In the genomic region with DNA sequence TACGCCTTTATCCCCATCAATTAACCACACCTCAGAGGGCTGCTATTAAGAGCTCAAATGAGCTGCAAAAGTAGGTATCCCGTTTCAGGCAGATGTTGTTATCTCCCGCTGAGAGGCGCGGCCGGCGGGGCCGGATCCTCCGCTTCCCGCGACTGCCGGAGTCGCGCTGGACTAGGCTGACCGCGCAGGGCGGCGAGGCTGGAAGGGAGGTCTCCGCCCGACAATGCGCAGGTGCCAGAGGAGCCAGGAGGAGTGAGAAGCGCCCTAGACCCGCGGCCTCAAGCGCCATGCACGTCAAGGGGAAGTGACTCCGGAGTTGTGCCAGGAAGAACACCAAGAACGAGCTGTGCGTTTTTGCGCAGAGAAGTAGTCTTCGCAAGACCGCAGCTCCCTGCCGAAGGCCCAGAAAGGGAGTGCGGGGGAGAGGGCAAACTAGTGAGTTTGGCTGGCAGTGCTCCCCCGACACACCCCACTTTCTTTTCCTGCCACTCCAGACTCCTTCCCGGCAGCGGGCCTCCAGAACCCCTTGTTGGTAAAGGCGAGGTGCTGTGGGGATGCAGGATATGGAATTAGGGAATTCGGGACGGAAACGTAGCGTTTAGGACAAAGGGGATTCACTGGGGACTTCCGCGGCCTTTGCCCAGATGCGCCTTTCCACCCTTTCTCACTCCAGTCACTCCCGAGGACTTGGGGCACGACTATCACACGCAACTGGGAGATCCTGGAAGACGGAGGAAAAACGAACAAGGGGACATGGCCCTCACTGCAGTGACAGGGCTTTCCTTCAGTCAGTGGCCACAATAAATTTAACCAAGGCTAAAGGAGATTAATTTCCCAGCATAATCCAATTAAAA, we compare ENCODE assay signal across 10 cellular contexts. TPM values are rescaled to one million over a fixed set of nuclear protein-coding genes. Genes with fewer than 3 reads are reported as not detected.
DNase-seq lines count a peak whose midpoint lies in the region; ATAC-seq, FAIRE-seq and TF ChIP-seq lines count a peak whose summit lies in the region.
"Had no signal": no experiment of that assay in that cellular context is flagged by ENCODE, and none has a peak within 500 bp of the region (broad histone marks: within the 10 kb centered on the region; RNA-seq: fewer than 3 reads in every experiment).

No MANE protein-coding gene starts in this region.

- POLR2A ChIA-PET in GM12878 (lab: Charles Lee): no interaction called here

- no peak for TF ChIP-seq EP300 in GM12878 (IDR thresholded peaks at IDR 0.05; ENCODE audit: borderline replicate concordance in 1 of 2, control insufficient read depth in 1 of 2, low read depth in 2 of 2, low read length in 2 of 2)
- TF ChIP-seq EP300 in suprapubic skin (IDR thresholded peaks at IDR 0.05): no peak

- ATAC-seq in GM12878: no peak; the same call in 2 of the 3 replicates
- no peak for ATAC-seq in HG03095 (IDR thresholded peaks at IDR 0.05; ENCODE audit: unreplicated experiment)
- ATAC-seq in HG03139 (IDR thresholded peaks at IDR 0.05; ENCODE audit: unreplicated experiment): no peak
- ATAC-seq: stimulated activated memory B cell treated with anti-CD40 and anti-IgM and Interleukin-4, amounts not matched to agents 10 μg/mL and 1 μg/mL and 100 μg/mL, for 72 hours had no signal

- 38% methylated on average over 38 of the region's 50 CpGs for WGBS in GM12878 (ENCODE audit: insufficient coverage, insufficient replicate concordance, low lambda C conversion rate, missing lambda C conversion rate)
- 17% methylated on average over 49 of the region's 50 CpGs for WGBS in suprapubic skin

- in situ Hi-C loops in GM12878 (cut with MboI): no loop called here

- H3K4me1 ChIP-seq in GM12878 (ENCODE audit: control insufficient read depth, insufficient read depth, low read length): no peaks in the 10 kb centered on the region
- peaks cover 23% of the 10 kb centered on the region for H3K4me1 ChIP-seq in suprapubic skin

- FAIRE-seq in GM12878 (lab: Jason Lieb, UNC): no peak
- FAIRE-seq: GM18507 had no signal

- TF ChIP-seq POLR2A in GM12878 (IDR thresholded peaks at IDR 0.05; ENCODE audit: low read depth, low read length) (no peak), suprapubic skin (IDR thresholded peaks at IDR 0.05) (no peak)

- H3K4me2 ChIP-seq in GM12878 (ENCODE audit: control insufficient read depth, insufficient read depth): no peak overlapping the region; the same call in 1 of the 2 replicates

- no peaks in the 10 kb centered on the region for H3K79me2 ChIP-seq in GM12878 (ENCODE audit: control insufficient read depth, insufficient read depth, low read length)

- RAD21 ChIA-PET in GM12878 (lab: Charles Lee; ENCODE audit: unreplicated experiment): no interaction called here

- no TSS peak for BruUV-seq in GM12878 (replicated peaks; lab: Mats Ljungman, UMichigan)

- no peak overlapping the region for H3K27ac ChIP-seq in GM12878 (ENCODE audit: control insufficient read depth, insufficient read depth)
- no peak overlapping the region for H3K27ac ChIP-seq in suprapubic skin

- H3K27me3 ChIP-seq in GM12878 (replicated peaks in 1 of 2; ENCODE audit: control insufficient read depth in 2 of 2, insufficient read depth in 2 of 2, low read length in 1 of 2): peaks cover 15 to 31% of the 10 kb centered on the region in 2 experiments
- peaks cover 2% of the 10 kb centered on the region for H3K27me3 ChIP-seq in kidney epithelial cell (ENCODE audit: control insufficient read depth, insufficient read depth, low read length)
- H3K27me3 ChIP-seq in suprapubic skin: peaks cover 89% of the 10 kb centered on the region

- TF ChIP-seq RAD21 in GM12878 (IDR thresholded peaks at IDR 0.05; ENCODE audit: insufficient read depth, low read depth, low read length): no peak

- H3K9ac ChIP-seq in GM12878 (ENCODE audit: control insufficient read depth, insufficient read depth, low read length): no peak overlapping the region

- intact Hi-C loops in GM12878 (cut with micrococcal nuclease; ENCODE audit: unreplicated experiment) (no loop called here), head of caudate nucleus (cut with DNase I) (no loop called here)

- TF ChIP-seq CTCF in GM12878 (IDR thresholded peaks at IDR 0.05 in 2 of 3, conservative IDR thresholded peaks at IDR 0.05 in 1 of 3; ENCODE audit: control insufficient read depth in 2 of 3, extremely low read depth in 1 of 3, insufficient read depth in 1 of 3, low read depth in 3 of 3, low read length in 3 of 3) (no peak), kidney epithelial cell (IDR thresholded peaks at IDR 0.05; ENCODE audit: insufficient read depth, low read length, poor library complexity, severe bottlenecking) (no peak), suprapubic skin (IDR thresholded peaks at IDR 0.05) (no peak)

- SMC1A ChIA-PET in GM12878 (lab: Charles Lee; ENCODE audit: uncharacterized antibody, unreplicated experiment): no interaction called here

- CTCF ChIA-PET in GM12878 (lab: Yijun Ruan, JAX): interaction anchor here (0.6 kb wide), 1 partner anchor 14 kb away, joined by 3 read pairs; no protein-coding TSS in a partner anchor

- H2AFZ ChIP-seq in GM12878 (ENCODE audit: control insufficient read depth, low read depth, low read length): no peak overlapping the region

- H3K36me3 ChIP-seq in GM12878 (ENCODE audit: control insufficient read depth in 2 of 2, insufficient read depth in 2 of 2, low read length in 1 of 2) (no peaks in the 10 kb centered on the region), kidney epithelial cell (ENCODE audit: control insufficient read depth, insufficient read depth, low read length) (no peaks in the 10 kb centered on the region), suprapubic skin (no peaks in the 10 kb centered on the region)

- H3K9me3 ChIP-seq in GM12878 (replicated peaks; ENCODE audit: control insufficient read depth, insufficient read depth, low read length): no peaks in the 10 kb centered on the region; the same call in 1 of the 3 replicates
- no peaks in the 10 kb centered on the region for H3K9me3 ChIP-seq in suprapubic skin

- peak; percentile 58 for DNase-seq in activated effector memory CD4-positive, alpha-beta T cell treated with anti-CD3 and anti-CD28 coated beads, Interleukin-2, amount 50 U/mL, for 16 hours
- DNase-seq in activated effector memory CD4-positive, alpha-beta T cell treated with Interleukin-2 at 50 U/mL for 16 hours: no peak
- DNase-seq in GM12878 (ENCODE audit: low read depth, low spot score) (no peak), kidney epithelial cell (ENCODE audit: low read depth) (no peak), suprapubic skin (ENCODE audit: low spot score in 2 of 2) (no peak), head of caudate nucleus (no peak)

- no peak overlapping the region for H3K4me3 ChIP-seq in GM12878
- peak overlapping the region; percentile 34 for H3K4me3 ChIP-seq in kidney epithelial cell (ENCODE audit: low read depth, low read length)
- H3K4me3 ChIP-seq in suprapubic skin: peak overlapping the region; percentile 26

- H4K20me1 ChIP-seq in GM12878 (ENCODE audit: control insufficient read depth, insufficient read depth): no peaks in the 10 kb centered on the region

TF ChIP-seq in GM12878, 131 proteins besides CTCF, POLR2A, EP300 and RAD21 (continues in another document):
- TF ChIP-seq ZSCAN29 (IDR thresholded peaks at IDR 0.05) (no peak), CBFB (IDR thresholded peaks at IDR 0.05; ENCODE audit: low read depth) (no peak)

RNA-seq across cellular contexts. Expression of a gene that starts 8.0 kb away (rescaled TPM):
- total RNA-seq in GM12878 (2013; cell fraction: nucleolus; rRNA removed): 9.3 and 9.9 TPM in 2 replicates
- total RNA-seq in GM12878 (2014; rRNA removed) (0.38 and 0.85 TPM in 2 replicates), GM12878 (2014; rRNA removed; fragmentation: Illumina TruSeq; extraction: Trizol) (0.18 and 0.27 TPM in 2 replicates), GM12878 (2021) (0.19 and 0.62 TPM in 2 replicates), kidney epithelial cell (5.3 and 9.5 TPM in 2 replicates), suprapubic skin (1 to 10 TPM in 3 of 4 donors, under 1 TPM in 1; 0.76 to 1.4 (median 1.2) TPM)
- not detected for polyA plus RNA-seq in GM12878 (2011; ENCODE audit: low read depth)
- polyA plus RNA-seq in GM12878 (2011; rRNA removed) (0.23 and 0.30 TPM in 2 replicates), GM12878 (2014; fragmentation: Illumina TruSeq; extraction: Trizol) (0.18 TPM in 1 of 2 replicates, not detected in the other), GM12878 (2014; fragmentation: Nextera tagmentation; extraction: Ambion mirVana) (under 1 TPM; 0.26 to 0.31 TPM), GM12878 (2014; rRNA removed) (0.11 and 0.27 TPM in 2 replicates), GM12878 (2016; fragmentation: Nextera tagmentation; extraction: Ambion mirVana) (under 1 TPM; 0.11 to 0.50 TPM)
- 0.10 TPM in 1 of 2 replicates, not detected in the other for polyA plus RNA-seq in GM12878 (2011; cell fraction: cytosol; rRNA removed)
- 0.19 TPM in 1 of 2 replicates, not detected in the other for polyA plus RNA-seq in GM12878 (2011; cell fraction: nucleus; rRNA removed)
- 0.27 TPM in 1 of 2 replicates, not detected in the other for polyA plus RNA-seq in GM12878 (2012)
- 0.07 and 0.21 TPM in 2 replicates for polyA minus RNA-seq in GM12878 (2011; rRNA and poly(A)+ RNA removed)
- not detected in 2 replicates for polyA minus RNA-seq in GM12878 (2011; cell fraction: cytosol; rRNA and poly(A)+ RNA removed)
- 0.38 TPM in 1 of 2 replicates, not detected in the other for polyA minus RNA-seq in GM12878 (2011; cell fraction: nucleus; rRNA and poly(A)+ RNA removed)

RNA-seq across cellular contexts. Expression of a gene that starts 10.0 kb away (rescaled TPM):
- not detected in 2 replicates for total RNA-seq in GM12878 (2013; cell fraction: nucleolus; rRNA removed)
- total RNA-seq in GM12878 (2014; rRNA removed) (0.22 and 0.79 TPM in 2 replicates), GM12878 (2014; rRNA removed; fragmentation: Illumina TruSeq; extraction: Trizol) (not detected in 2 replicates), GM12878 (2021) (0.32 and 0.36 TPM in 2 replicates), kidney epithelial cell (12.8 and 13.2 TPM in 2 replicates), suprapubic skin (1 to 10 TPM in 2 of 4 donors, under 1 TPM in 2; 0.49 to 3.1 (median 1.3) TPM)
- not detected for polyA plus RNA-seq in GM12878 (2011; ENCODE audit: low read depth)
- polyA plus RNA-seq in GM12878 (2011; rRNA removed) (0.06 TPM in 1 of 2 replicates, not detected in the other), GM12878 (2014; fragmentation: Illumina TruSeq; extraction: Trizol) (not detected in 2 replicates), GM12878 (2014; fragmentation: Nextera tagmentation; extraction: Ambion mirVana) (under 1 TPM in 1 of 2 experiments, not detected in 1; 0.04 TPM), GM12878 (2014; rRNA removed) (not detected in 2 replicates), GM12878 (2016; fragmentation: Nextera tagmentation; extraction: Ambion mirVana) (not detected)
- 0.09 and 0.10 TPM in 2 replicates for polyA plus RNA-seq in GM12878 (2011; cell fraction: cytosol; rRNA removed)
- polyA plus RNA-seq in GM12878 (2011; cell fraction: nucleus; rRNA removed): 0.25 and 0.28 TPM in 2 replicates
- not detected in 2 replicates for polyA plus RNA-seq in GM12878 (2012)
- 0.10 TPM in 1 of 2 replicates, not detected in the other for polyA minus RNA-seq in GM12878 (2011; rRNA and poly(A)+ RNA removed)
- 0.94 and 1.1 TPM in 2 replicates for polyA minus RNA-seq in GM12878 (2011; cell fraction: cytosol; rRNA and poly(A)+ RNA removed)
- polyA minus RNA-seq in GM12878 (2011; cell fraction: nucleus; rRNA and poly(A)+ RNA removed): 0.38 TPM in 1 of 2 replicates, not detected in the other
